13 cellular contexts compared by ENCODE assay signal in genomic region chr1:154440031-154440430, GRCh38. TPM values are rescaled to one million over a fixed set of nuclear protein-coding genes. Genes with fewer than 3 reads are reported as not detected.
A peak's percentile ranks its signal among the peaks of the same experiment; 100 is the strongest.
DNase-seq lines count a peak whose midpoint lies in the region; ATAC-seq and TF ChIP-seq lines count a peak whose summit lies in the region.
"Had no signal": no experiment of that assay in that cellular context is flagged by ENCODE, and none has a peak within 500 bp of the region (broad histone marks: within the 10 kb centered on the region; RNA-seq: fewer than 3 reads in every experiment).

No MANE protein-coding gene starts in this region.

- DNase-seq in MCF 10A (ENCODE audit: unreplicated experiment): no peak
- no peak for DNase-seq in mammary epithelial cell
- DNase-seq in RWPE1 (ENCODE audit: low spot score): no peak
- peak; percentile 10 for DNase-seq in kidney tubule cell (ENCODE audit: low spot score)
- no peak for DNase-seq in upper lobe of right lung
- DNase-seq in stimulated activated CD4-positive, alpha-beta T cell treated with anti-CD3 and anti-CD28 coated beads, Interleukin-4, amount 100 ng/mL, for 1 hour: no peak
- no peak for DNase-seq in stimulated activated CD4-positive, alpha-beta T cell treated with anti-CD3 and anti-CD28 coated beads, Interleukin-4, amount 100 ng/mL, for 24 hours
- DNase-seq in DMS53 treated with DMSO at 0.1 percent for 48 hours (lab: John Stamatoyannopoulos, UW; ENCODE audit: unreplicated experiment): no peak
- DNase-seq: activated gamma-delta T cell treated with Interleukin-2 at 50 U/mL for 16 hours, cortex of kidney had no signal

- POLR2A ChIA-PET in MCF 10A (lab: Yijun Ruan, JAX): interaction anchor here (26.0 kb wide), 1 partner anchor 28 kb away, joined by 1077 read pairs; the partner anchor contains the start of gene IL6R
- POLR2A ChIA-PET in RWPE1 (lab: Yijun Ruan, JAX; ENCODE audit: low non-redundant PET): no interaction called here

- H3K36me3 ChIP-seq in mammary epithelial cell (ENCODE audit: insufficient read depth, low read length): no peaks in the 10 kb centered on the region
- peaks cover 53% of the 10 kb centered on the region for H3K36me3 ChIP-seq in upper lobe of right lung
- H3K36me3 ChIP-seq: BLaER1 had no signal

- H3K4me1 ChIP-seq in mammary epithelial cell (ENCODE audit: insufficient read depth, low read length): peaks cover 12% of the 10 kb centered on the region
- H3K4me1 ChIP-seq in upper lobe of right lung: peaks cover 42% of the 10 kb centered on the region

- H3K27ac Mint-ChIP-seq in MCF 10A (ENCODE audit: low read depth, unreplicated experiment): peak overlapping the region; percentile 49

- H3K9me3 Mint-ChIP-seq in MCF 10A (ENCODE audit: unreplicated experiment): no peaks in the 10 kb centered on the region

- H3K4me2 ChIP-seq in mammary epithelial cell (ENCODE audit: insufficient read depth, low read depth, low read length): no peak overlapping the region
- H3K4me2 ChIP-seq: BLaER1 had no signal

- H3K9ac ChIP-seq in mammary epithelial cell (ENCODE audit: insufficient read depth, low read length): no peak overlapping the region
- H3K9ac ChIP-seq: BLaER1 had no signal

- dilution Hi-C loops in mammary epithelial cell (cut with HindIII; ENCODE audit: low sequenced_read_pairs): no loop called here

- H3K79me2 ChIP-seq in mammary epithelial cell (ENCODE audit: insufficient read depth, low read length): no peaks in the 10 kb centered on the region

- no peak overlapping the region for H3K4me3 Mint-ChIP-seq in MCF 10A (ENCODE audit: unreplicated experiment)

- in situ Hi-C loops in mammary epithelial cell (cut with MboI; ENCODE audit: low sequenced_read_pairs in 2 of 2): no loop called here

- no peaks in the 10 kb centered on the region for H4K20me1 ChIP-seq in mammary epithelial cell (ENCODE audit: insufficient read depth, low read length)
- H4K20me1 ChIP-seq: BLaER1 had no signal

- H3K4me1 Mint-ChIP-seq in MCF 10A (ENCODE audit: insufficient read depth, unreplicated experiment): peaks cover 34% of the 10 kb centered on the region

- WGBS in mammary epithelial cell (ENCODE audit: low coverage, missing lambda C conversion rate): 95% methylated on average over 2 of the region's 2 CpGs

- no peak for TF ChIP-seq CTCF in MCF 10A (IDR thresholded peaks at IDR 0.05; ENCODE audit: unreplicated experiment)
- TF ChIP-seq CTCF in mammary epithelial cell (conservative IDR thresholded peaks at IDR 0.05 in 1 of 2, IDR thresholded peaks at IDR 0.05 in 1 of 2; ENCODE audit: extremely low read depth in 1 of 2, insufficient read depth in 1 of 2, low read depth in 1 of 2, low read length in 2 of 2): no peak
- TF ChIP-seq CTCF in RWPE1 (conservative IDR thresholded peaks at IDR 0.05; ENCODE audit: low read depth): no peak
- no peak for TF ChIP-seq CTCF in upper lobe of right lung (IDR thresholded peaks at IDR 0.05)

- intact Hi-C loops in MCF 10A (cut with micrococcal nuclease): no loop called here
- intact Hi-C loops in mammary epithelial cell (cut with micrococcal nuclease): no loop called here
- intact Hi-C loops in upper lobe of right lung (cut with DNase I): no loop called here

- no peak overlapping the region for H3K4me3 ChIP-seq in mammary epithelial cell (replicated peaks in 1 of 3; ENCODE audit: insufficient read depth in 1 of 3, low read depth in 2 of 3, low read length in 3 of 3)
- H3K4me3 ChIP-seq in upper lobe of right lung: no peak overlapping the region
- H3K4me3 ChIP-seq: BLaER1, skin epidermis had no signal

- H3K9me3 ChIP-seq in mammary epithelial cell (replicated peaks; ENCODE audit: insufficient read depth, low read length) (no peaks in the 10 kb centered on the region), upper lobe of right lung (no peaks in the 10 kb centered on the region)
- H3K9me3 ChIP-seq: BLaER1 had no signal

- ATAC-seq in upper lobe of right lung: peak; percentile 3

- CTCF ChIA-PET in MCF 10A (lab: Yijun Ruan, JAX): interaction anchor here (0.6 kb wide), 1 partner anchor 423 kb away, joined by 3 read pairs; no protein-coding TSS in a partner anchor
- CTCF ChIA-PET in mammary epithelial cell (lab: Charles Lee; ENCODE audit: low non-redundant PET): no interaction called here
- CTCF ChIA-PET in RWPE1 (lab: Yijun Ruan, JAX): interaction anchor here (1.0 kb wide), 1 partner anchor 29 kb away, joined by 4 read pairs; no protein-coding TSS in a partner anchor

- H3K27ac ChIP-seq in mammary epithelial cell (ENCODE audit: insufficient read depth, low read depth, low read length) (no peak overlapping the region), RWPE1 (peak overlapping the region; percentile 27), upper lobe of right lung (peak overlapping the region; percentile 72)
- H3K27ac ChIP-seq: BLaER1 had no signal

- BruUV-seq in MCF 10A (replicated peaks; lab: Mats Ljungman, UMichigan) (no TSS peak), mammary epithelial cell (replicated peaks; lab: Mats Ljungman, UMichigan) (no TSS peak)

- peaks cover 98% of the 10 kb centered on the region for H3K36me3 Mint-ChIP-seq in MCF 10A (ENCODE audit: insufficient read depth, unreplicated experiment)

- H3K27me3 Mint-ChIP-seq in MCF 10A (ENCODE audit: insufficient read depth, unreplicated experiment): no peaks in the 10 kb centered on the region

- H3K27me3 ChIP-seq in mammary epithelial cell (ENCODE audit: insufficient read depth, low read length) (no peaks in the 10 kb centered on the region), upper lobe of right lung (no peaks in the 10 kb centered on the region)
- H3K27me3 ChIP-seq: BLaER1 had no signal

- H2AFZ ChIP-seq in mammary epithelial cell (ENCODE audit: low read depth, low read length): no peak overlapping the region

RNA-seq across cellular contexts. Expression of gene IL6R, which starts 34.9 kb away (rescaled TPM):
- total RNA-seq in MCF 10A (2022) (22.8 and 41.0 TPM in 2 replicates), mammary epithelial cell (10 to 100 TPM; 11.4 to 28.7 TPM), upper lobe of right lung (60.2 TPM)
- 25.0 TPM for polyA plus RNA-seq in mammary epithelial cell
- polyA minus RNA-seq in mammary epithelial cell: 6.9 TPM
- polyA plus RNA-seq: neural cell had no signal
